In genomic region chr3:81554348-81554747, GRCh38 we compare ENCODE assay signal across 11 cellular contexts.
DNase-seq lines count a peak whose midpoint lies in the region; ATAC-seq, FAIRE-seq and TF ChIP-seq lines count a peak whose summit lies in the region.
"Had no signal": no experiment of that assay in that cellular context is flagged by ENCODE, and none has a peak within 500 bp of the region (broad histone marks: within the 10 kb centered on the region; RNA-seq: fewer than 3 reads in every experiment).

No MANE protein-coding gene starts in this region.

- H3K9me3 ChIP-seq in spleen, result peaks cover 0 to 16% (median 2%) of the 10 kb centered on the region in 8 donors

- no peak for FAIRE-seq in GM12891 (lab: Jason Lieb, UNC)

- intact Hi-C loops in spleen (cut with DNase I; ENCODE audit: low total_unique reads), result no loop called here

- peak; percentile 88 for ATAC-seq in HG03442 (IDR thresholded peaks at IDR 0.05; ENCODE audit: unreplicated experiment)
- no peak for ATAC-seq in GM18519 (IDR thresholded peaks at IDR 0.05; ENCODE audit: low FRiP score, unreplicated experiment)

- no peaks in the 10 kb centered on the region for H3K36me3 ChIP-seq in brain microvascular endothelial cell (replicated peaks)
- H3K36me3 ChIP-seq in spleen, result no peaks in the 10 kb centered on the region

- TF ChIP-seq POLR2A in spleen (IDR thresholded peaks at IDR 0.05), result no peak
- TF ChIP-seq POLR2A in GM12891 (IDR thresholded peaks at IDR 0.05; ENCODE audit: low read depth, low read length), result no peak

- no peak overlapping the region for H3K27ac ChIP-seq in brain microvascular endothelial cell
- H3K27ac ChIP-seq in spleen, result peak overlapping the region in 5 of 8 donors; percentile 17 to 50 (median 30)
- H3K27ac ChIP-seq: 22Rv1 had no signal

- in situ Hi-C loops in brain microvascular endothelial cell (cut with HindIII; ENCODE audit: low pct_ligation_motif_present, low sequenced_read_pairs), result no loop called here

- H3K4me3 ChIP-seq in brain microvascular endothelial cell (ENCODE audit: low read depth, low read length) (no peak overlapping the region), spleen (no peak overlapping the region)

- peaks cover 0 to 17% (median 9%) of the 10 kb centered on the region in 6 donors for H3K4me1 ChIP-seq in spleen

- no peak for TF ChIP-seq CTCF in brain microvascular endothelial cell (IDR thresholded peaks at IDR 0.05; ENCODE audit: low read depth, low read length, missing control alignments)
- TF ChIP-seq CTCF in spleen (IDR thresholded peaks at IDR 0.05 in 8 of 11, conservative IDR thresholded peaks at IDR 0.05 in 3 of 11), result no peak

- H3K27me3 ChIP-seq in brain microvascular endothelial cell (replicated peaks) (no peaks in the 10 kb centered on the region), spleen (replicated peaks in 1 of 7) (no peaks in the 10 kb centered on the region)

- DNase-seq in NOMO-1 treated with DMSO at 0.1 percent for 48 hours (lab: John Stamatoyannopoulos, UW; ENCODE audit: unreplicated experiment) (peak; percentile 35), NOMO-1 treated with dmso at 0.1 percent for 144 hours (lab: John Stamatoyannopoulos, UW; ENCODE audit: unreplicated experiment) (no peak), brain microvascular endothelial cell (peak; percentile 15), spleen (no peak), dermis blood vessel endothelial cell (no peak), GM12891 (ENCODE audit: insufficient read length, low spot score) (no peak)
- DNase-seq: aorta, occipital lobe had no signal

- WGBS in spleen, 5 donors, result 24 to 40% (median 30%) methylated on average over 1 of the region's 1 CpG

TF ChIP-seq in GM12891, 5 proteins besides CTCF, POLR2A, EP300 and RAD21:
- TF ChIP-seq SPI1 (IDR thresholded peaks at IDR 0.05; ENCODE audit: low read depth, low read length) (no peak), PAX5 (IDR thresholded peaks at IDR 0.05; ENCODE audit: insufficient read depth, low read length, severe bottlenecking) (no peak), POLR2AphosphoS5 (IDR thresholded peaks at IDR 0.05; ENCODE audit: low read depth, low read length) (no peak), POU2F2 (IDR thresholded peaks at IDR 0.05; ENCODE audit: low read depth, low read length) (no peak), TAF1 (IDR thresholded peaks at IDR 0.05; ENCODE audit: low read depth, low read length) (no peak)
TF ChIP-seq in GM12891: peak in this region for 0.

Comparison
In these comparisons a context has a peak if more than half of its experiments do, and no peak if none do; other contexts are left out.
1. DNase-seq: peak in NOMO-1 treated with DMSO at 0.1 percent for 48 hours (single experiment) and brain microvascular endothelial cell (single experiment); none in NOMO-1 treated with dmso at 0.1 percent for 144 hours (single experiment), spleen (single experiment), dermis blood vessel endothelial cell (single experiment) and GM12891 (single experiment).